ENCODE assay signal across 1 cellular context in the genomic region with DNA sequence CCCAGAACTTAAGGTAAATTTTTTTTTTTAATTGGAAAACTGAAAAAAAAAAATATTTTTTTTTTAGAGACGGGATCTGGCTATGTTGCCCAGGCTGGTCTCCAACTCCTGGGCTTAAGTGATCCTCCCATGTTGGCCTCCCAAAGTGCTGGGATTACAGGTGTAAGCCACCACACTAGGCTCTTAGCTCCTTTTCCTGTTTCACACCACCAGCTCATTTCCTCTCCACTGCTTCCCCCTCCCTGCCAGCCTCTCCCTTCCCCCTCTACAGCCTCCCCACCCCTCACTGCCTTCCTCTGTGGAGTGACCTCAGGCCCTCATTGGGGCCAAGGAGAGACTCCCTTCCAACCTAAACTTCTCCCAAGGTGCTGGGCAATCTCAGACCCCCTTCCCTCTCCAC.
TF ChIP-seq lines count a peak whose summit lies in the region.

No MANE protein-coding gene starts in this region.

TF ChIP-seq in K562, 482 proteins besides CTCF, POLR2A, EP300 and RAD21:
- TF ChIP-seq MED1 (CRISPR knock-in tag; IDR thresholded peaks at IDR 0.05; ENCODE audit: borderline replicate concordance) = no peak
- TF ChIP-seq ZNF121 (CRISPR knock-in tag; conservative IDR thresholded peaks at IDR 0.05) = peak; percentile 94
- TF ChIP-seq RBM25 (IDR thresholded peaks at IDR 0.05; ENCODE audit: low read depth, low read length, severe bottlenecking) = peak; percentile 45
- peak; percentile 51; the same call in 1 of the 2 replicates for TF ChIP-seq BCOR (IDR thresholded peaks at IDR 0.05)
- TF ChIP-seq ZNF785 (CRISPR knock-in tag; IDR thresholded peaks at IDR 0.05) = no peak
